Comparison of ENCODE assay signal across 9 cellular contexts in the genomic region with DNA sequence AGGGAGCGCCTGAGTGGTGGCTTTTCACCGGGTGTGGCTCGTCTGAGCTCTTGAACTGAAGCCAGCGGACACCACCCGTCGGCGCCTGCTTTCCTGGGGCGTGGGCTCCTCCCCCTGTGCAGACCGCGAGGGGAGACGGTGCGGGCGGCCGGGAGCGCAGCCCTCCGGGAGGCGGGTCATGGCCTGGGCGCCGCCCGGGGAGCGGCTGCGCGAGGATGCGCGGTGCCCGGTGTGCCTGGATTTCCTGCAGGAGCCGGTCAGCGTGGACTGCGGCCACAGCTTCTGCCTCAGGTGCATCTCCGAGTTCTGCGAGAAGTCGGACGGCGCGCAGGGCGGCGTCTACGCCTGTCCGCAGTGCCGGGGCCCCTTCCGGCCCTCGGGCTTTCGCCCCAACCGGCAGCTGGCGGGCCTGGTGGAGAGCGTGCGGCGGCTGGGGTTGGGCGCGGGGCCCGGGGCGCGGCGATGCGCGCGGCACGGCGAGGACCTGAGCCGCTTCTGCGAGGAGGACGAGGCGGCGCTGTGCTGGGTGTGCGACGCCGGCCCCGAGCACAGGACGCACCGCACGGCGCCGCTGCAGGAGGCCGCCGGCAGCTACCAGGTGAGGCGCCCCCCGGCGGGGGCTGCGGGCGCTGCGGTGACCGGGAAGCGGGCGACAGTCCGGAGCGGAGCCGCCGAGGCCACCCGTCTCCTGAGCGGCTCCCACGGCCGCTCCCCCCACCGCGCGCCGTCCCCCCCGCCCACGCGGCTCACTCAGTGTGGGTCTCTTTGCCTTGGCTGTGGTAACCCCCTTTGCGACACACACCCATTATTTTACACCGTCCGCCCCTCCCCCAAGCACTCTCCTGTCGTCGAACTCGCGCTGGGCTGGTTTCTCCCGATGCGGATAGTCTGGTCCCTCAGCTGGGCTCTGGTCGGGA. TPM values are rescaled to one million over a fixed set of nuclear protein-coding genes. Genes with fewer than 3 reads are reported as not detected.
A peak's percentile ranks its signal among the peaks of the same experiment; 100 is the strongest.
DNase-seq lines count a peak whose midpoint lies in the region; ATAC-seq and TF ChIP-seq lines count a peak whose summit lies in the region.
"Had no signal": no experiment of that assay in that cellular context is flagged by ENCODE, and none has a peak within 500 bp of the region (broad histone marks: within the 10 kb centered on the region; RNA-seq: fewer than 3 reads in every experiment).

Gene TRIM58, plus strand, starts transcription at position 119 of the 917 bp plus-strand sequence. Its CDS starts 60 bp downstream, at position 179.

- no peak within 1 kb of the TSS for H3K18ac ChIP-seq in mesenchymal stem cell (ENCODE audit: low read depth in 1 of 2, low read length in 2 of 2)

- H3K9me3 Mint-ChIP-seq in CD4-positive, CD25-positive, alpha-beta regulatory T cell, result peaks cover 0 to 3% (median 0%) of the 10 kb centered on the region in 7 donors
- peaks cover 4 to 40% (median 6%) of the 10 kb centered on the region in 5 experiments for H3K9me3 Mint-ChIP-seq in brain

- WGBS in mesenchymal stem cell, result 4% methylated on average over 59 of the region's 109 CpGs
- 1% methylated on average over 109 of the region's 109 CpGs for whole genome bisulfite sequencing in urinary bladder

- H3K14ac ChIP-seq in mesenchymal stem cell (ENCODE audit: low read length in 2 of 2), result no peak within 1 kb of the TSS

- no peak within 1 kb of the TSS for H4K91ac ChIP-seq in mesenchymal stem cell (ENCODE audit: low read length)

- H3K36me3 ChIP-seq in CD4-positive, CD25-positive, alpha-beta regulatory T cell (ENCODE audit: control insufficient read depth, insufficient read depth, low read length), result no peaks in the 10 kb centered on the region
- H3K36me3 ChIP-seq in NT2/D1 (ENCODE audit: insufficient read depth, insufficient read length, low read length), result peaks cover 9% of the 10 kb centered on the region
- no peaks in the 10 kb centered on the region for H3K36me3 ChIP-seq in mesenchymal stem cell (ENCODE audit: control insufficient read depth in 1 of 2, insufficient read depth in 2 of 2, low read depth in 1 of 2, low read length in 2 of 2)
- no peaks in the 10 kb centered on the region for H3K36me3 ChIP-seq in urinary bladder (ENCODE audit: insufficient read depth)
- H3K36me3 ChIP-seq: adrenal gland had no signal

- H3K79me1 ChIP-seq in mesenchymal stem cell (replicated peaks; ENCODE audit: low read length, poor library complexity, severe bottlenecking), result peaks cover 2% of the 10 kb centered on the region

- no peak within 1 kb of the TSS for H3K23ac ChIP-seq in mesenchymal stem cell (ENCODE audit: low read length in 2 of 2)

- no peak within 1 kb of the TSS for H3K27ac Mint-ChIP-seq in CD4-positive, CD25-positive, alpha-beta regulatory T cell
- no peak within 1 kb of the TSS for H3K27ac Mint-ChIP-seq in brain

- peak in 1 of 2 donors; percentile 25 for ATAC-seq in CD4-positive, CD25-positive, alpha-beta regulatory T cell (ENCODE audit: low read depth in 2 of 2)
- ATAC-seq in GM21528 (IDR thresholded peaks at IDR 0.05; ENCODE audit: low FRiP score, unreplicated experiment), result peak; percentile 74

- H3K4me3 Mint-ChIP-seq in CD4-positive, CD25-positive, alpha-beta regulatory T cell, result peak within 1 kb of the TSS in 3 of 4 donors; percentile 51 to 78 (median 58)
- H3K4me3 Mint-ChIP-seq in brain, result peak within 1 kb of the TSS; percentile 69 to 81 (median 78)

- H3K9ac ChIP-seq in NT2/D1 (ENCODE audit: insufficient read length, low read depth) (peak within 1 kb of the TSS; percentile 90), mesenchymal stem cell (ENCODE audit: low read length) (peak within 1 kb of the TSS; percentile 29)

- DNase-seq in CD4-positive, CD25-positive, alpha-beta regulatory T cell, result peak in 1 of 3 donors; percentile 24
- DNase-seq in NT2/D1 (ENCODE audit: low read depth, low spot score) (peak; percentile 28), mesenchymal stem cell (peak; percentile 13), epidermal melanocyte (ENCODE audit: insufficient read length, low spot score) (no peak)
- no peak for DNase-seq in stimulated activated naive CD4-positive, alpha-beta T cell (lab: John Stamatoyannopoulos, UW)

- H2BK15ac ChIP-seq in mesenchymal stem cell (ENCODE audit: low read depth, poor library complexity, severe bottlenecking), result no peak within 1 kb of the TSS

- H3K27me3 ChIP-seq in CD4-positive, CD25-positive, alpha-beta regulatory T cell (ENCODE audit: control insufficient read depth, insufficient read depth, low read length), result peaks cover 7% of the 10 kb centered on the region
- H3K27me3 ChIP-seq in NT2/D1 (ENCODE audit: insufficient read depth, insufficient read length) (peaks cover 6% of the 10 kb centered on the region), mesenchymal stem cell (ENCODE audit: control insufficient read depth in 1 of 2, insufficient read depth in 1 of 2, low read length in 2 of 2) (no peaks in the 10 kb centered on the region)

- H3K4me3 ChIP-seq in CD4-positive, CD25-positive, alpha-beta regulatory T cell (ENCODE audit: low read depth, low read length), result no peak within 1 kb of the TSS
- H3K4me3 ChIP-seq in NT2/D1 (ENCODE audit: insufficient read length, low read depth) (peak within 1 kb of the TSS; percentile 77), mesenchymal stem cell (ENCODE audit: insufficient read depth in 1 of 2, low read depth in 1 of 2, low read length in 2 of 2) (peak within 1 kb of the TSS; percentile 68 to 72), urinary bladder (ENCODE audit: low read depth, low read length) (peak within 1 kb of the TSS; percentile 14)

- H3K9me3 ChIP-seq in CD4-positive, CD25-positive, alpha-beta regulatory T cell (ENCODE audit: control insufficient read depth in 2 of 2, low read length in 2 of 2), result no peaks in the 10 kb centered on the region
- H3K9me3 ChIP-seq in NT2/D1 (ENCODE audit: insufficient read depth, low read length) (no peaks in the 10 kb centered on the region), mesenchymal stem cell (ENCODE audit: control insufficient read depth, low read length) (no peaks in the 10 kb centered on the region)
- H3K9me3 ChIP-seq: adrenal gland had no signal

- H2AK5ac ChIP-seq in mesenchymal stem cell (ENCODE audit: low read length, severe bottlenecking), result no peak within 1 kb of the TSS

- peaks cover 0 to 10% (median 5%) of the 10 kb centered on the region in 4 donors for H3K4me1 Mint-ChIP-seq in CD4-positive, CD25-positive, alpha-beta regulatory T cell
- no peaks in the 10 kb centered on the region for H3K4me1 Mint-ChIP-seq in brain

- no peak within 1 kb of the TSS for H3K27ac ChIP-seq in CD4-positive, CD25-positive, alpha-beta regulatory T cell (ENCODE audit: insufficient read depth, low read length, poor library complexity, severe bottlenecking)
- H3K27ac ChIP-seq in mesenchymal stem cell (ENCODE audit: low read length, poor library complexity, severe bottlenecking), result no peak within 1 kb of the TSS
- no peak within 1 kb of the TSS for H3K27ac ChIP-seq in urinary bladder (ENCODE audit: low read depth)

- no peak within 1 kb of the TSS for H3K4ac ChIP-seq in mesenchymal stem cell (ENCODE audit: low read depth in 1 of 2, low read length in 2 of 2)

- no peaks in the 10 kb centered on the region for H3K4me1 ChIP-seq in CD4-positive, CD25-positive, alpha-beta regulatory T cell (ENCODE audit: control insufficient read depth, insufficient read depth, low read length, poor library complexity, severe bottlenecking)
- H3K4me1 ChIP-seq in NT2/D1 (ENCODE audit: insufficient read depth, insufficient read length) (no peaks in the 10 kb centered on the region), mesenchymal stem cell (ENCODE audit: control insufficient read depth, insufficient read depth, low read depth, low read length) (peaks cover 12% of the 10 kb centered on the region), urinary bladder (ENCODE audit: insufficient read depth) (no peaks in the 10 kb centered on the region)
- H3K4me1 ChIP-seq: adrenal gland had no signal

- H3K4me2 ChIP-seq in mesenchymal stem cell (ENCODE audit: low read length, poor library complexity, severe bottlenecking), result peak within 1 kb of the TSS; percentile 93

- no peak within 1 kb of the TSS for H2BK120ac ChIP-seq in mesenchymal stem cell (ENCODE audit: low read depth, low read length)

- TF ChIP-seq CTCF in brain (conservative IDR thresholded peaks at IDR 0.05), result no peak

- no peak within 1 kb of the TSS for H2BK5ac ChIP-seq in mesenchymal stem cell (ENCODE audit: low read depth, low read length, poor library complexity, severe bottlenecking)

- H3K27me3 Mint-ChIP-seq in CD4-positive, CD25-positive, alpha-beta regulatory T cell, result peaks cover 27% of the 10 kb centered on the region
- peaks cover 30% of the 10 kb centered on the region for H3K27me3 Mint-ChIP-seq in brain

- H2AFZ ChIP-seq in mesenchymal stem cell (ENCODE audit: low read depth, low read length), result peak within 1 kb of the TSS; percentile 63

- H4K8ac ChIP-seq in mesenchymal stem cell (ENCODE audit: low read length), result peak within 1 kb of the TSS; percentile 9

- H3K36me3 Mint-ChIP-seq in CD4-positive, CD25-positive, alpha-beta regulatory T cell, result no peaks in the 10 kb centered on the region
- H3K36me3 Mint-ChIP-seq in brain, result no peaks in the 10 kb centered on the region

- H2BK12ac ChIP-seq in mesenchymal stem cell (ENCODE audit: low read length in 2 of 2), result no peak within 1 kb of the TSS

RNA-seq across cellular contexts. Expression of gene TRIM58, which starts in this region (rescaled TPM):
- total RNA-seq in CD4-positive, CD25-positive, alpha-beta regulatory T cell, result 2.9 TPM
- polyA plus RNA-seq in CD4-positive, CD25-positive, alpha-beta regulatory T cell, result under 1 TPM in 1 of 4 donors, not detected in 3; 0.17 TPM
- polyA plus RNA-seq in brain (ENCODE audit: insufficient read depth, low read depth, low replicate concordance) (0.19 TPM), urinary bladder (0.43 TPM)
- polyA plus RNA-seq in mesenchymal stem cell (2013, experiment 1 of 2), result 0.70 TPM
- 0.81 TPM for polyA plus RNA-seq in mesenchymal stem cell (2013, experiment 2 of 2)
- 3.1 TPM for total RNA-seq in urinary bladder

Comparison
In these comparisons a context has a peak if more than half of its experiments do, and no peak if none do; other contexts are left out.
1. DNase-seq: peak in NT2/D1 (single experiment) and mesenchymal stem cell (single experiment); none in stimulated activated naive CD4-positive, alpha-beta T cell (0 of 6) and epidermal melanocyte (single experiment).